In the genomic region with DNA sequence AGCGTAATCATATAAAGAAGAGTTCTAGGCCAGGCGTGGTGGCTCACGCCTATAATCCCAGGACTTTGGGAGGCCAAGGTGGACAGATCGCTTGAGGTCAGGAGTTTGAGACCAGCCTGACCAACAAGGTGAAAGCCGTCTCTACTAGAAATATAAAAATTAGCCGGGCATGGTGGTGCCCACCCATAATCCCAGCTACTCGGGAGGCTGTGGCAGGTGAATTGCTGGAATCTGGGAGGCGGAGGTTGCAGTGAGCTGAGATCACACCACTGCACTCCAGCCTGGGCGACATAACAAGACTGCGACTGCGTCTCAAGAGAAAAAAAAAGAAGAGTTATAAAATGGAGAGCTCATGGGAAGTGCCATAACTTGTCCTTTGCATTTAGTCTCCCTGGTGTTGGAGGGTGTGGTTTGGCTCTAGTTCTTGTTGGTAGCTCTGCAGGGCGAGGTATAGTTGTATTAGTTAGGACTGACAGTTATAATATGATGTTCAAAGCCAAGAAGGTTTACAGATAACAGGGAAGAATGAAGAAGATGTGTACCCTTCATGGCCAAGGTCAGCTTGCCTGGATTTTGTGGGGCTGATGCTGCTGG, we compare ENCODE assay signal across 16 cellular contexts. TPM values are rescaled to one million over a fixed set of nuclear protein-coding genes. Genes with fewer than 3 reads are reported as not detected.
DNase-seq lines count a peak whose midpoint lies in the region; ATAC-seq and TF ChIP-seq lines count a peak whose summit lies in the region.
"Had no signal": no experiment of that assay in that cellular context is flagged by ENCODE, and none has a peak within 500 bp of the region (broad histone marks: within the 10 kb centered on the region; RNA-seq: fewer than 3 reads in every experiment).

No MANE protein-coding gene starts in this region.

- H3K4me3 ChIP-seq in adipocyte (ENCODE audit: low read length) (peak overlapping the region; percentile 20), lower lobe of right lung (no peak overlapping the region), testis (no peak overlapping the region)
- H3K4me3 ChIP-seq: SJSA1 had no signal

- WGBS in testis, 2 donors: 82 to 91% methylated on average over 12 of the region's 12 CpGs

- no peaks in the 10 kb centered on the region for H3K36me3 ChIP-seq in adipocyte (ENCODE audit: control insufficient read depth, insufficient read depth, low read length, severe bottlenecking)
- H3K36me3 ChIP-seq in lower lobe of right lung: no peaks in the 10 kb centered on the region
- no peaks in the 10 kb centered on the region for H3K36me3 ChIP-seq in testis (ENCODE audit: low read depth, missing control alignments)

- no peak for TF ChIP-seq POLR2A in testis (IDR thresholded peaks at IDR 0.05)

- no peaks in the 10 kb centered on the region for H3K9me3 ChIP-seq in adipocyte (ENCODE audit: control insufficient read depth, low read length)
- no peaks in the 10 kb centered on the region for H3K9me3 ChIP-seq in lower lobe of right lung
- H3K9me3 ChIP-seq in testis: no peaks in the 10 kb centered on the region
- H3K9me3 ChIP-seq: SJSA1 had no signal

- H3K4me1 ChIP-seq in adipocyte (ENCODE audit: control insufficient read depth, insufficient read depth, low read length) (peaks cover 37% of the 10 kb centered on the region), lower lobe of right lung (peaks cover 89% of the 10 kb centered on the region), testis (peaks cover 15% of the 10 kb centered on the region), foreskin keratinocyte (peaks cover 47% of the 10 kb centered on the region)

- no peaks in the 10 kb centered on the region for H3K27me3 ChIP-seq in adipocyte (replicated peaks; ENCODE audit: control insufficient read depth, insufficient read depth, low read length)
- no peaks in the 10 kb centered on the region for H3K27me3 ChIP-seq in lower lobe of right lung (ENCODE audit: low read depth)
- no peaks in the 10 kb centered on the region for H3K27me3 ChIP-seq in testis
- H3K27me3 ChIP-seq in foreskin keratinocyte: no peaks in the 10 kb centered on the region
- H3K27me3 ChIP-seq: SJSA1 had no signal

- peaks cover 3 to 6% of the 10 kb centered on the region in 2 donors for H3K36me3 Mint-ChIP-seq in CD14-positive monocyte
- H3K36me3 Mint-ChIP-seq: activated naive CD8-positive, alpha-beta T cell treated with anti-CD3 and anti-CD28 coated beads for 36 hours; memory B cell; stimulated activated memory B cell treated with anti-CD40 and anti-IgM and Interleukin-4, amounts not matched to agents 10 μg/mL and 1 μg/mL and 100 μg/mL, for 72 hours had no signal

- peaks cover 0 to 2% (median 0%) of the 10 kb centered on the region in 3 donors for H3K27me3 Mint-ChIP-seq in CD14-positive monocyte (ENCODE audit: low read depth in 3 of 3)
- H3K27me3 Mint-ChIP-seq: activated naive CD8-positive, alpha-beta T cell treated with anti-CD3 and anti-CD28 coated beads for 36 hours; memory B cell; stimulated activated memory B cell treated with anti-CD40 and anti-IgM and Interleukin-4, amounts not matched to agents 10 μg/mL and 1 μg/mL and 100 μg/mL, for 72 hours had no signal

- H3K27ac ChIP-seq in lower lobe of right lung: peak overlapping the region; percentile 59
- peak overlapping the region; percentile 4 to 56 for H3K27ac ChIP-seq in testis
- H3K27ac ChIP-seq in foreskin keratinocyte: no peak overlapping the region
- H3K27ac ChIP-seq: SJSA1 had no signal

- no peaks in the 10 kb centered on the region for H3K9me3 Mint-ChIP-seq in CD14-positive monocyte
- H3K9me3 Mint-ChIP-seq: activated naive CD8-positive, alpha-beta T cell treated with anti-CD3 and anti-CD28 coated beads for 36 hours; memory B cell; stimulated activated memory B cell treated with anti-CD40 and anti-IgM and Interleukin-4, amounts not matched to agents 10 μg/mL and 1 μg/mL and 100 μg/mL, for 72 hours had no signal

- H3K9ac ChIP-seq in adipocyte (ENCODE audit: low read length): no peak overlapping the region

- H3K4me3 Mint-ChIP-seq in CD14-positive monocyte: peak overlapping the region in 1 of 2 donors; percentile 28
- H3K4me3 Mint-ChIP-seq: activated naive CD8-positive, alpha-beta T cell treated with anti-CD3 and anti-CD28 coated beads for 36 hours; activated T-cell treated with anti-CD3 and anti-CD28 coated beads, Interleukin-2, amount 50 U/mL, for 72 hours; stimulated activated memory B cell treated with anti-CD40 and anti-IgM and Interleukin-4, amounts not matched to agents 10 μg/mL and 1 μg/mL and 100 μg/mL, for 72 hours had no signal

- intact Hi-C loops in CD14-positive monocyte (cut with micrococcal nuclease): no loop called here
- intact Hi-C loops in lower lobe of right lung (cut with DNase I): no loop called here
- intact Hi-C loops in testis (cut with DNase I; ENCODE audit: low total_unique reads): no loop called here

- no peak for DNase-seq in CD14-positive monocyte (ENCODE audit: low spot score)
- DNase-seq in adipocyte (ENCODE audit: low read depth): no peak
- DNase-seq in lower lobe of right lung: no peak
- DNase-seq in testis: no peak
- DNase-seq in midbrain (lab: John Stamatoyannopoulos, UW): no peak
- no peak for DNase-seq in inferior parietal cortex (ENCODE audit: extremely low spot score)
- DNase-seq in foreskin keratinocyte: no peak
- DNase-seq: activated CD8-positive, alpha-beta memory T cell treated with anti-CD3 and anti-CD28 coated beads for 24 hours; activated naive CD8-positive, alpha-beta T cell treated with anti-CD3 and anti-CD28 coated beads for 36 hours; activated T-cell treated with anti-CD3 and anti-CD28 coated beads, Interleukin-2, amount 50 U/mL, for 72 hours; NCI-H1105; NCI-H69 had no signal

- TF ChIP-seq CTCF in CD14-positive monocyte (IDR thresholded peaks at IDR 0.05) (no peak), lower lobe of right lung (IDR thresholded peaks at IDR 0.05) (no peak), testis (IDR thresholded peaks at IDR 0.05) (no peak), foreskin keratinocyte (conservative IDR thresholded peaks at IDR 0.05) (no peak)

- H3K4me1 Mint-ChIP-seq in CD14-positive monocyte: peaks cover 88% of the 10 kb centered on the region

- H3K27ac Mint-ChIP-seq in CD14-positive monocyte: peak overlapping the region; percentile 78 to 91 (median 90)
- H3K27ac Mint-ChIP-seq: activated naive CD8-positive, alpha-beta T cell treated with anti-CD3 and anti-CD28 coated beads for 36 hours; stimulated activated memory B cell treated with anti-CD40 and anti-IgM and Interleukin-4, amounts not matched to agents 10 μg/mL and 1 μg/mL and 100 μg/mL, for 72 hours had no signal

- ATAC-seq in lower lobe of right lung (no peak), foreskin keratinocyte (no peak)
- ATAC-seq: activated T-cell treated with anti-CD3 and anti-CD28 coated beads, Interleukin-2, amount 50 U/mL, for 72 hours; stimulated activated memory B cell treated with anti-CD40 and anti-IgM and Interleukin-4, amounts not matched to agents 10 μg/mL and 1 μg/mL and 100 μg/mL, for 72 hours had no signal

RNA-seq across cellular contexts. Expression of a gene that starts 54.8 kb away (rescaled TPM):
- 10 to 100 TPM; 21.8 to 66.1 TPM for polyA plus RNA-seq in CD14-positive monocyte
- 275 TPM for total RNA-seq in lower lobe of right lung
- total RNA-seq in testis: 100 to 1,000 TPM; 118 to 127 TPM
- 109 TPM for polyA plus RNA-seq in testis (ENCODE audit: insufficient read depth, low read depth, low replicate concordance)
- total RNA-seq in foreskin keratinocyte: 40.2 and 45.6 TPM in 2 replicates
- 1.8 and 2.1 TPM in 2 replicates for polyA plus RNA-seq in foreskin keratinocyte
- total RNA-seq: G401 had no signal
